15 cellular contexts compared by ENCODE assay signal in the genomic region with DNA sequence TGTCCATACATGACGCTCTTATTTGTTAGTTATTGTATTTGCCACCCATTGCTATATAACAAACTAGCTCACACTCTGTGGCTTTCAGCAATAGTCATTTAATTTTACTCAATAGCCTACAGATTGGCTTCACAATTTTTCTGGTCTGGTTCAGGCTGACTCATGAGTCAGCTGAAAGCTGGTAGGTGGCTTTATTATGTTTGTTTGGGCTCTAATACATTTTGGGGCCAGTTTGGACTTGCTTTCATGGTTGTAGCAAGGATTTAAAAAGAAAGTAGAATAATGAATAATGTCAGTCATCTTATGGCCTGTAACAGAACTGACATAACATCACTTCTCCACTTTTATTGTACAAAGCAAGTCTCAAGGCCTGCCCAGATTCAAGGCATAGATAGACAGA.
DNase-seq lines count a peak whose midpoint lies in the region; ATAC-seq, FAIRE-seq and TF ChIP-seq lines count a peak whose summit lies in the region.
"Had no signal": no experiment of that assay in that cellular context is flagged by ENCODE, and none has a peak within 500 bp of the region (broad histone marks: within the 10 kb centered on the region; RNA-seq: fewer than 3 reads in every experiment).

No MANE protein-coding gene starts in this region.

- ATAC-seq in foreskin keratinocyte (no peak), HG02763 (IDR thresholded peaks at IDR 0.05; ENCODE audit: unreplicated experiment) (no peak)
- ATAC-seq: A549; CD8-positive, alpha-beta T cell had no signal

- DNase-seq in HPDE6-E6E7 (ENCODE audit: extremely low spot score) (peak; percentile 72), OCI-M1 (lab: John Stamatoyannopoulos, UW) (peak; percentile 28), bronchial epithelial cell (ENCODE audit: low read depth) (peak; percentile 91), foreskin keratinocyte (peak; percentile 24 to 42), cerebellar nuclear complex (lab: John Stamatoyannopoulos, UW) (no peak), HTR-8/SVneo (ENCODE audit: insufficient read length, low spot score) (no peak)
- DNase-seq: Caco-2; CD8-positive, alpha-beta T cell; DND-41; GDM1; HCEC 1CT; HFFc6 had no signal

- no peak overlapping the region for H3K4me3 ChIP-seq in bronchial epithelial cell (ENCODE audit: low read depth, low read length)
- H3K4me3 ChIP-seq: A549 had no signal

- H3K27ac ChIP-seq in foreskin keratinocyte = no peak overlapping the region
- H3K27ac ChIP-seq: A549 had no signal

- no peak for TF ChIP-seq CTCF in bronchial epithelial cell (IDR thresholded peaks at IDR 0.05; ENCODE audit: insufficient read depth, low read length, severe bottlenecking)
- no peak for TF ChIP-seq CTCF in foreskin keratinocyte (conservative IDR thresholded peaks at IDR 0.05)

- H3K4me1 ChIP-seq in foreskin keratinocyte = no peaks in the 10 kb centered on the region
- H3K4me1 ChIP-seq: A549, Caco-2 had no signal

- FAIRE-seq in bronchial epithelial cell (lab: Jason Lieb, UNC) (no peak), HTR-8/SVneo (lab: Jason Lieb, UNC) (no peak)
- FAIRE-seq: A549, GM19239 had no signal

- H3K36me3 ChIP-seq in bronchial epithelial cell (ENCODE audit: control insufficient read depth, insufficient read depth, low read length) = no peaks in the 10 kb centered on the region

- H3K27me3 ChIP-seq in bronchial epithelial cell (ENCODE audit: control insufficient read depth, insufficient read depth, low read length) = no peaks in the 10 kb centered on the region
- H3K27me3 ChIP-seq in foreskin keratinocyte = no peaks in the 10 kb centered on the region

Comparison
In these comparisons a context has a peak if more than half of its experiments do, and no peak if none do; other contexts are left out.
1. DNase-seq: peak in HPDE6-E6E7 (single experiment), OCI-M1 (single experiment), bronchial epithelial cell (single experiment) and foreskin keratinocyte (2 of 2); none in cerebellar nuclear complex (0 of 2) and HTR-8/SVneo (single experiment).